Comparison of ENCODE assay signal across 8 cellular contexts in the genomic region with DNA sequence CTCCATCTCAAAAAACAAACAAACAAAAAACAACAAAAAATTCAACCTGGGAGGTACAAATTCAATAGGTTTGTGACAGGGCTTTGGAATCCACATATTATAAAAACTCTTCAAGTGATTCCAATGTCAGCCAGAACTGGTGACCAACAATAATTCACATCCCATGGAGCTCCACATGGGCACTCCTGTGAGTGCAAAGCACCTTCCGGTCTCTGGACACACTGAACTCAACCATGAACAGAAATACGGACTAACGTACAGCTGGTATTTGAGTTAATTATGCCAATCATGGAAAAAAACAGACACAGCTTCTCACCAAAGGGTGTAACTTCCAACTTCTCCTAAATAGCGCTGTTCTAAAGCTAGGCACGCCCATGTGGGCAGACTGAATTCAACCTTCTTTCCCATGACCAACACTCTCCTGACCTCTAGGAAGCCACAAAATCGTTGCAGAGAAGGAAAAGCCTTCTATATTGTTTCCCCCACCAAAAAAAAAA.
DNase-seq lines count a peak whose midpoint lies in the region; ATAC-seq and TF ChIP-seq lines count a peak whose summit lies in the region.
"Not testable (repeated sequence)": the region's sequence is repeated elsewhere in the genome, so short reads cannot be mapped to it uniquely, and the experiment has no call there.

No MANE protein-coding gene starts in this region.

- ATAC-seq in GM19452 (IDR thresholded peaks at IDR 0.05; ENCODE audit: unreplicated experiment) (peak; percentile 30), HG02970 (IDR thresholded peaks at IDR 0.05; ENCODE audit: low FRiP score, unreplicated experiment) (peak; percentile 26)
- ATAC-seq in activated naive CD4-positive, alpha-beta T cell treated with anti-CD3 and anti-CD28 coated beads, Interleukin-2, amount 50 U/mL, for 72 hours, result peak; percentile 22 to 67

- H3K36me3 Mint-ChIP-seq in activated naive CD4-positive, alpha-beta T cell treated with anti-CD3 and anti-CD28 coated beads, Interleukin-2, amount 50 U/mL, for 72 hours, result not testable (repeated sequence)

- H3K4me2 ChIP-seq in BLaER1 (peak overlapping the region; percentile 50), OCI-LY3 (ENCODE audit: low read length) (peak overlapping the region; percentile 53)

- WGBS in esophagus squamous epithelium, 2 donors, result no CpG with 5 or more reads among the region's 6 CpGs
- WGBS in mesodermal cell (ENCODE audit: insufficient coverage in 2 of 2), 2 experiments, result no CpG with 5 or more reads among the region's 6 CpGs
- 0 to 4% (median 0%) methylated on average over 1 to 4 of the region's 6 CpGs; no CpG with 5 or more reads in 1 of the 5 donors for WGBS in spleen, 5 donors

- intact Hi-C loops in esophagus squamous epithelium (cut with DNase I); spleen (cut with DNase I; ENCODE audit: low total_unique reads): not testable (repeated sequence)

- H3K27ac ChIP-seq in BLaER1 (peak overlapping the region; percentile 92; the same call in 1 of the 2 replicates), OCI-LY3 (ENCODE audit: low read length) (peak overlapping the region; percentile 86), esophagus squamous epithelium (peak overlapping the region in 3 of 4 donors; percentile 97 to 99 (median 99)), mesodermal cell (ENCODE audit: low read depth, low read length, severe bottlenecking) (peak overlapping the region; percentile 82), spleen (peak overlapping the region; percentile 93 to 98 (median 96))

- not testable (repeated sequence) for H3K9me3 ChIP-seq in BLaER1; OCI-LY3 (ENCODE audit: insufficient read depth, low read length); esophagus squamous epithelium; mesodermal cell (ENCODE audit: control insufficient read depth, low read length); spleen

- peak overlapping the region; percentile 89 for H3K9ac ChIP-seq in BLaER1
- peak overlapping the region; percentile 89 for H3K9ac ChIP-seq in OCI-LY3 (ENCODE audit: low read length)

- TF ChIP-seq POLR2A in esophagus squamous epithelium (IDR thresholded peaks at IDR 0.05); spleen (IDR thresholded peaks at IDR 0.05): not testable (repeated sequence)

- peaks cover 11% of the 10 kb centered on the region for H3K79me2 ChIP-seq in OCI-LY3 (ENCODE audit: low read length)

- H3K4me1 ChIP-seq in BLaER1; OCI-LY3 (ENCODE audit: low read length); esophagus squamous epithelium; mesodermal cell (ENCODE audit: control insufficient read depth, insufficient read depth, low read length, poor library complexity, severe bottlenecking); spleen: not testable (repeated sequence)

- H3K27ac Mint-ChIP-seq in activated naive CD4-positive, alpha-beta T cell treated with anti-CD3 and anti-CD28 coated beads, Interleukin-2, amount 50 U/mL, for 72 hours, result peak overlapping the region; percentile 98 to 99

- H4K20me1 ChIP-seq in BLaER1; OCI-LY3 (ENCODE audit: insufficient read depth, low read length): not testable (repeated sequence)

- not testable (repeated sequence) for DNase-seq in activated naive CD4-positive, alpha-beta T cell treated with anti-CD3 and anti-CD28 coated beads, Interleukin-2, amount 50 U/mL, for 72 hours (ENCODE audit: low spot score in 2 of 2); esophagus squamous epithelium (lab: John Stamatoyannopoulos, UW); spleen

- TF ChIP-seq CTCF in OCI-LY3 (IDR thresholded peaks at IDR 0.05; ENCODE audit: low read depth, low read length); esophagus squamous epithelium (IDR thresholded peaks at IDR 0.05); spleen (IDR thresholded peaks at IDR 0.05 in 8 of 11, conservative IDR thresholded peaks at IDR 0.05 in 3 of 11): not testable (repeated sequence)

- not testable (repeated sequence) for H2AFZ ChIP-seq in OCI-LY3 (ENCODE audit: low read depth, low read length)

- not testable (repeated sequence) for H3K27me3 ChIP-seq in BLaER1; OCI-LY3 (ENCODE audit: low read depth, low read length); esophagus squamous epithelium; spleen (replicated peaks in 1 of 7)

- H3K36me3 ChIP-seq in BLaER1; OCI-LY3 (replicated peaks; ENCODE audit: low read depth, low read length); esophagus squamous epithelium; mesodermal cell (ENCODE audit: control insufficient read depth, insufficient read depth, low read length); spleen: not testable (repeated sequence)

- not testable (repeated sequence) for H3K9me3 Mint-ChIP-seq in activated naive CD4-positive, alpha-beta T cell treated with anti-CD3 and anti-CD28 coated beads, Interleukin-2, amount 50 U/mL, for 72 hours

- H3K4me3 ChIP-seq in BLaER1, result peak overlapping the region; percentile 85
- H3K4me3 ChIP-seq in OCI-LY3 (ENCODE audit: low read length), result peak overlapping the region; percentile 89
- peak overlapping the region; percentile 68 to 86 (median 84) for H3K4me3 ChIP-seq in esophagus squamous epithelium
- H3K4me3 ChIP-seq in mesodermal cell (ENCODE audit: extremely low read depth, insufficient read depth, low read length, poor library complexity, severe bottlenecking), result peak overlapping the region; percentile 64
- peak overlapping the region; percentile 60 to 86 (median 69) for H3K4me3 ChIP-seq in spleen
